Comparison of ENCODE assay signal across 8 cellular contexts in the genomic region with DNA sequence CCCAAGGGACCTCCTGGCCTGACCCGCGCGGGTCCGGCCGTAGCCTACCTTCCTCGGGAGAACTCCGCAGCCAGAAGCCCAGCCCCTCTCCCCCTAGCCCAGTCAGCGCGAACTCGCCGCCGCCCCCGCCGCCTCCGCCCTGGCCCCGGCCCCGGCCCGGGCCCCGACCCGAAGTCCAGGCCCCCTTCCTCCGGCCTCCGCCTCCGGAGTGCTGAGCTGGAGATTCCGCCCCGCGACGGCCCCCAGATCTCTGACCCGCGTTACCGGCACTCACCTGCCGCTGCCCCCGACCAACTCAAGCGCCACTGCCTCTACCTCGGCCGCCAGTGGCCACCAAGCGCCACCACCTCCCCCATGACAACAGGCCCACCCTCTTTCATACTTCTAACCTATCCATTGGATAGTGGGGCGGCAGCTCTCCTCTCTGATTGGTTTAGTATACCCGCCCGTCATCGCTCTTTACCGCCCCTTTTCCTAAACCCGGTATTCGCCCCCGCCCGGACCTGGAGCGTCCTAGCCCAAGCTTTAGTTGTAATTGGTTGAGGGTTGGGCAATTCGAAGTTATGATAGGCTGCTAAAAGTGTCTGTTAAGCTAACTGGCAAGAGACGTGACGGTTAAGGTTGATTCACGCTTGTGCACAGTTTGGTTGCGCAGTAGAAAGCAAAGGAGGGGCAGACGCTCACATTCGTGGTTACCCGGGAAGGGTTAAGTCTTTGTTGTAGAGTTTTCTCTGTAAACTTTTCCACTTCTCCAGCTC. TPM values are rescaled to one million over a fixed set of nuclear protein-coding genes. Genes with fewer than 3 reads are reported as not detected.
A peak's percentile ranks its signal among the peaks of the same experiment; 100 is the strongest.
DNase-seq lines count a peak whose midpoint lies in the region; ATAC-seq and TF ChIP-seq lines count a peak whose summit lies in the region.

Gene NUMB (minus strand): TSS at position 328 of the 758 bp plus-strand sequence. CDS start 102,795 bp downstream, outside the sequence.

- H3K27ac ChIP-seq in mucosa of rectum (ENCODE audit: low read depth in 2 of 2, low read length in 2 of 2) = peak within 1 kb of the TSS; percentile 90

- peak; percentile 99 for DNase-seq in DMS53 (lab: John Stamatoyannopoulos, UW)
- DNase-seq in KBM-7 = peak; percentile 100
- peak; percentile 92 for DNase-seq in activated T-cell treated with anti-CD3 and anti-CD28 coated beads, Interleukin-2, amount 50 U/mL, for 24 hours
- peak; percentile 100 for DNase-seq in erythroblast (lab: John Stamatoyannopoulos, UW)
- DNase-seq in stimulated activated CD8-positive, alpha-beta memory T cell treated with anti-CD3 and anti-CD28 coated beads, Interleukin-4, amount 100 ng/mL, for 48 hours = peak; percentile 96

- no peaks in the 10 kb centered on the region for H3K9me3 ChIP-seq in mucosa of rectum (ENCODE audit: control insufficient read depth in 2 of 2, low read length in 2 of 2)

- peaks cover 48 to 60% of the 10 kb centered on the region in 2 donors for H3K4me1 ChIP-seq in mucosa of rectum (ENCODE audit: control insufficient read depth in 2 of 2, insufficient read depth in 2 of 2, low read length in 2 of 2)

- H3K36me3 ChIP-seq in mucosa of rectum (ENCODE audit: control insufficient read depth in 2 of 2, insufficient read depth in 2 of 2, low read length in 2 of 2) = no peaks in the 10 kb centered on the region

- H3K9ac ChIP-seq in mucosa of rectum (ENCODE audit: low read depth in 1 of 2, low read length in 2 of 2) = peak within 1 kb of the TSS; percentile 84 to 94

- ATAC-seq in GM21717 (IDR thresholded peaks at IDR 0.05; ENCODE audit: unreplicated experiment) = peak; percentile 90

- peak within 1 kb of the TSS; percentile 95 for H3K4me3 Mint-ChIP-seq in activated T-cell treated with anti-CD3 and anti-CD28 coated beads, Interleukin-2, amount 50 U/mL, for 24 hours

- H3K27me3 Mint-ChIP-seq in activated T-cell treated with anti-CD3 and anti-CD28 coated beads, Interleukin-2, amount 50 U/mL, for 24 hours = no peaks in the 10 kb centered on the region

- peaks cover 57% of the 10 kb centered on the region for H3K4me1 Mint-ChIP-seq in activated T-cell treated with anti-CD3 and anti-CD28 coated beads, Interleukin-2, amount 50 U/mL, for 24 hours (ENCODE audit: low read depth)

- in situ Hi-C loops in KBM-7 (cut with MboI; ENCODE audit: low pct_unique_long_range_greater_than_20kb, low sequenced_read_pairs) = no loop called here

- H3K36me3 Mint-ChIP-seq in activated T-cell treated with anti-CD3 and anti-CD28 coated beads, Interleukin-2, amount 50 U/mL, for 24 hours (ENCODE audit: low read depth) = peaks cover 12% of the 10 kb centered on the region

- TF ChIP-seq POLR2A in erythroblast (IDR thresholded peaks at IDR 0.05; ENCODE audit: low read length) = peak; percentile 69

- peak within 1 kb of the TSS; percentile 97 for H3K27ac Mint-ChIP-seq in activated T-cell treated with anti-CD3 and anti-CD28 coated beads, Interleukin-2, amount 50 U/mL, for 24 hours

- H3K9me3 Mint-ChIP-seq in activated T-cell treated with anti-CD3 and anti-CD28 coated beads, Interleukin-2, amount 50 U/mL, for 24 hours = no peaks in the 10 kb centered on the region

- H3K4me3 ChIP-seq in mucosa of rectum (ENCODE audit: low read length in 2 of 2) = peak within 1 kb of the TSS; percentile 78 to 90

- no peaks in the 10 kb centered on the region for H3K27me3 ChIP-seq in mucosa of rectum (ENCODE audit: control insufficient read depth in 2 of 2, insufficient read depth in 2 of 2, low read length in 2 of 2)

TF ChIP-seq in PFSK-1, 5 proteins besides CTCF, POLR2A, EP300 and RAD21:
- peak; percentile 66 for TF ChIP-seq POLR2AphosphoS5 (IDR thresholded peaks at IDR 0.05; ENCODE audit: low read depth, low read length)
- TF ChIP-seq TAF1 (IDR thresholded peaks at IDR 0.05; ENCODE audit: borderline replicate concordance, insufficient read depth, low read length) = peak; percentile 75; the same call in 1 of the 2 replicates
- TF ChIP-seq SIN3A (IDR thresholded peaks at IDR 0.05; ENCODE audit: borderline replicate concordance, insufficient read depth, low read length) = no peak

RNA-seq across cellular contexts. Expression of gene NUMB, which starts in this region (rescaled TPM):
- polyA plus RNA-seq in PFSK-1 (2012; ENCODE audit: insufficient read length, low read depth) = 22.6 TPM

Comparison
In these comparisons a context has a peak if more than half of its experiments do, and no peak if none do; other contexts are left out.
1. Peak in every context shown above with its lines: DNase-seq, ATAC-seq, H3K4me3 ChIP-seq and H3K27ac ChIP-seq.